28 cellular contexts compared by ENCODE assay signal in genomic region chr22:33909906-33910305, GRCh38. TPM values are rescaled to one million over a fixed set of nuclear protein-coding genes. Genes with fewer than 3 reads are reported as not detected.
DNase-seq lines count a peak whose midpoint lies in the region; ATAC-seq and TF ChIP-seq lines count a peak whose summit lies in the region.
"Had no signal": no experiment of that assay in that cellular context is flagged by ENCODE, and none has a peak within 500 bp of the region (broad histone marks: within the 10 kb centered on the region; RNA-seq: fewer than 3 reads in every experiment).

No MANE protein-coding gene starts in this region.

- H3K36me3 Mint-ChIP-seq in chondrocyte (ENCODE audit: low read depth) = peaks cover 6% of the 10 kb centered on the region
- H3K36me3 Mint-ChIP-seq: activated naive CD4-positive, alpha-beta T cell treated with anti-CD3 and anti-CD28 coated beads, Interleukin-2, amount 50 U/mL, for 24 hours; CD4-positive, alpha-beta memory T cell; naive thymus-derived CD4-positive, alpha-beta T cell; stimulated activated effector memory CD8-positive, alpha-beta T cell treated with anti-CD3 and anti-CD28 coated beads, Interleukin-12 subunit alpha, Interleukin-12 subunit beta, amount 100 ng/mL, for 72 hours had no signal

- DNase-seq in GM23248 (peak; percentile 68), chondrocyte (ENCODE audit: low spot score) (no peak), left ventricle myocardium superior (no peak), transverse colon (no peak), NCI-H510A treated with DMSO at 0.1 percent for 48 hours (lab: John Stamatoyannopoulos, UW) (no peak), BE2C (no peak)
- DNase-seq: activated CD8-positive, alpha-beta T cell treated with anti-CD3 and anti-CD28 coated beads for 36 hours; CD4-positive, alpha-beta memory T cell; DND-41; effector CD8-positive, alpha-beta T cell; foreskin fibroblast; KBM-7; lower lobe of right lung; naive thymus-derived CD4-positive, alpha-beta T cell; NCI-H1105 treated with DMSO at 0.1 percent for 48 hours; NCI-H1930; NCI-H69; SHP77 treated with DMSO at 0.1 percent for 48 hours; substantia nigra; upper lobe of right lung had no signal

- H3F3A ChIP-seq in GM23248 (ENCODE audit: insufficient read depth) = peaks cover 4% of the 10 kb centered on the region; the same call in 1 of the 2 replicates

- H3K27ac ChIP-seq in GM23248 (no peak overlapping the region), transverse colon (peak overlapping the region; percentile 67 to 81 (median 74))
- H3K27ac ChIP-seq: breast epithelium, lower lobe of right lung, upper lobe of right lung had no signal

- peaks cover 58% of the 10 kb centered on the region for H3K79me2 ChIP-seq in GM23248 (ENCODE audit: insufficient read depth)

- H3K4me1 Mint-ChIP-seq in chondrocyte (ENCODE audit: low read depth) = peaks cover 24% of the 10 kb centered on the region
- H3K4me1 Mint-ChIP-seq: activated naive CD4-positive, alpha-beta T cell treated with anti-CD3 and anti-CD28 coated beads, Interleukin-2, amount 50 U/mL, for 24 hours; CD4-positive, alpha-beta memory T cell; naive thymus-derived CD4-positive, alpha-beta T cell; stimulated activated effector memory CD8-positive, alpha-beta T cell treated with anti-CD3 and anti-CD28 coated beads, Interleukin-12 subunit alpha, Interleukin-12 subunit beta, amount 100 ng/mL, for 72 hours had no signal

- peak overlapping the region; percentile 75 for H3K27ac Mint-ChIP-seq in chondrocyte (ENCODE audit: unreplicated experiment)
- H3K27ac Mint-ChIP-seq: activated CD8-positive, alpha-beta T cell treated with anti-CD3 and anti-CD28 coated beads for 36 hours; activated naive CD4-positive, alpha-beta T cell treated with anti-CD3 and anti-CD28 coated beads, Interleukin-2, amount 50 U/mL, for 24 hours; activated T-helper 2 cell treated with anti-CD3 and anti-CD28 coated beads, Interferon-gamma antibody, Interleukin-2, Interleukin-4, amounts not matched to agents 10 μg/mL and 5 μg/mL and 100 μg/mL, durations not matched to agents 14 hours and 24 hours and 36 hours; CD4-positive, alpha-beta memory T cell; naive thymus-derived CD4-positive, alpha-beta T cell; stimulated activated effector memory CD8-positive, alpha-beta T cell treated with anti-CD3 and anti-CD28 coated beads, Interleukin-12 subunit alpha, Interleukin-12 subunit beta, amount 100 ng/mL, for 72 hours; T-helper 2 cell treated with Interferon-gamma antibody and Interleukin-4, amounts not matched to agents 5 μg/mL and 100 μg/mL, for 36 hours had no signal

- H4K20me1 ChIP-seq in GM23248 (ENCODE audit: insufficient read depth) = no peaks in the 10 kb centered on the region

- H3K27me3 Mint-ChIP-seq in chondrocyte (ENCODE audit: low read depth) = no peaks in the 10 kb centered on the region

- TF ChIP-seq POLR2A in transverse colon (IDR thresholded peaks at IDR 0.05) = no peak

- no peaks in the 10 kb centered on the region for H3K9me3 Mint-ChIP-seq in chondrocyte (ENCODE audit: low read depth)
- H3K9me3 Mint-ChIP-seq: activated naive CD4-positive, alpha-beta T cell treated with anti-CD3 and anti-CD28 coated beads, Interleukin-2, amount 50 U/mL, for 24 hours; T-helper 2 cell treated with Interferon-gamma antibody and Interleukin-4, amounts not matched to agents 5 μg/mL and 100 μg/mL, for 36 hours had no signal

- intact Hi-C loops in left ventricle myocardium superior (cut with micrococcal nuclease) (no loop called here), transverse colon (cut with DNase I; ENCODE audit: low total_unique reads) (no loop called here)

- H3K4me3 Mint-ChIP-seq in chondrocyte (ENCODE audit: unreplicated experiment) = no peak overlapping the region
- H3K4me3 Mint-ChIP-seq: activated CD8-positive, alpha-beta T cell treated with anti-CD3 and anti-CD28 coated beads for 36 hours; activated naive CD4-positive, alpha-beta T cell treated with anti-CD3 and anti-CD28 coated beads, Interleukin-2, amount 50 U/mL, for 24 hours; CD4-positive, alpha-beta memory T cell; naive thymus-derived CD4-positive, alpha-beta T cell; stimulated activated effector memory CD8-positive, alpha-beta T cell treated with anti-CD3 and anti-CD28 coated beads, Interleukin-12 subunit alpha, Interleukin-12 subunit beta, amount 100 ng/mL, for 72 hours; T-helper 2 cell treated with Interferon-gamma antibody and Interleukin-4, amounts not matched to agents 5 μg/mL and 100 μg/mL, for 36 hours had no signal

- H3K4me1 ChIP-seq in GM23248 (ENCODE audit: insufficient read depth) (peaks cover 18% of the 10 kb centered on the region), transverse colon (peaks cover 11 to 31% (median 13%) of the 10 kb centered on the region in 4 donors), BE2C (no peaks in the 10 kb centered on the region)
- H3K4me1 ChIP-seq: breast epithelium, lower lobe of right lung, upper lobe of right lung had no signal

- no peaks in the 10 kb centered on the region for H3K9me2 ChIP-seq in GM23248 (ENCODE audit: insufficient read depth)

- H3K4me3 ChIP-seq in GM23248 = no peak overlapping the region
- H3K4me3 ChIP-seq in transverse colon = no peak overlapping the region
- H3K4me3 ChIP-seq in BE2C (ENCODE audit: low read depth, low read length) = no peak overlapping the region
- H3K4me3 ChIP-seq: breast epithelium, lower lobe of right lung, upper lobe of right lung had no signal

- H3K9ac ChIP-seq in GM23248 = no peak overlapping the region

- TF ChIP-seq EP300 in transverse colon (IDR thresholded peaks at IDR 0.05; ENCODE audit: low read depth) = no peak

- TF ChIP-seq CTCF in chondrocyte (IDR thresholded peaks at IDR 0.05) = no peak
- no peak for TF ChIP-seq CTCF in transverse colon (IDR thresholded peaks at IDR 0.05)
- TF ChIP-seq CTCF in BE2C (IDR thresholded peaks at IDR 0.05; ENCODE audit: low read depth, low read length) = no peak

- H3K4me2 ChIP-seq in GM23248 (ENCODE audit: unreplicated experiment) = no peak overlapping the region

- H3K36me3 ChIP-seq in GM23248 (ENCODE audit: low read depth) = no peaks in the 10 kb centered on the region
- no peaks in the 10 kb centered on the region for H3K36me3 ChIP-seq in transverse colon
- no peaks in the 10 kb centered on the region for H3K36me3 ChIP-seq in BE2C
- H3K36me3 ChIP-seq: breast epithelium, lower lobe of right lung, upper lobe of right lung had no signal

- H2AFZ ChIP-seq in GM23248 = no peak overlapping the region

- WGBS in GM23248 (ENCODE audit: low coverage in 1 of 2, low lambda C conversion rate in 2 of 2, missing lambda C conversion rate in 2 of 2), 2 experiments = 40 to 44% methylated on average over 6 of the region's 6 CpGs
- WGBS in transverse colon (ENCODE audit: low coverage in 1 of 2), 2 donors = 83 to 86% methylated on average over 6 of the region's 6 CpGs

- H3K9me3 ChIP-seq in GM23248 (ENCODE audit: low read depth) (no peaks in the 10 kb centered on the region), transverse colon (no peaks in the 10 kb centered on the region), BE2C (no peaks in the 10 kb centered on the region)
- H3K9me3 ChIP-seq: breast epithelium, lower lobe of right lung, upper lobe of right lung had no signal

- in situ Hi-C loops in GM23248 (cut with MboI) (no loop called here), transverse colon (cut with MboI; ENCODE audit: low pct_ligation_motif_present in 1 of 4, low pct_unique_long_range_greater_than_20kb in 1 of 4, low sequenced_read_pairs in 3 of 4) (loop anchor here in 1 of 4 donors (25.0 kb wide), 1 partner anchor 598 kb away; no protein-coding TSS in a partner anchor)

- ATAC-seq in left ventricle myocardium superior = peak; percentile 14
- no peak for ATAC-seq in GM21528 (IDR thresholded peaks at IDR 0.05; ENCODE audit: low FRiP score, unreplicated experiment)
- ATAC-seq in HG02610 (IDR thresholded peaks at IDR 0.05; ENCODE audit: unreplicated experiment) = no peak
- ATAC-seq: activated CD8-positive, alpha-beta T cell treated with anti-CD3 and anti-CD28 coated beads for 36 hours; naive thymus-derived CD4-positive, alpha-beta T cell; Panc1; stimulated activated effector memory CD8-positive, alpha-beta T cell treated with anti-CD3 and anti-CD28 coated beads, Interleukin-12 subunit alpha, Interleukin-12 subunit beta, amount 100 ng/mL, for 72 hours had no signal

- H3K27me3 ChIP-seq in GM23248 (replicated peaks; ENCODE audit: insufficient read depth) (no peaks in the 10 kb centered on the region), transverse colon (no peaks in the 10 kb centered on the region), BE2C (no peaks in the 10 kb centered on the region)
- H3K27me3 ChIP-seq: breast epithelium, upper lobe of right lung had no signal

RNA-seq across cellular contexts. Expression of gene LARGE1, which starts 10.4 kb away (rescaled TPM):
- total RNA-seq in GM23248 (2014; rRNA removed; shearing (Covaris generic)) = 10.5 and 12.8 TPM in 2 replicates
- 1.5 and 1.6 TPM in 2 replicates for polyA plus RNA-seq in GM23248 (2016; fragmentation: Nextera tagmentation; extraction: Ambion mirVana)
- total RNA-seq in chondrocyte (21.3 to 24.8 TPM (median 22.6 TPM) in 3 replicates), left ventricle myocardium superior (147 TPM), transverse colon (100 to 1,000 TPM in 2 of 4 donors, 10 to 100 TPM in 2; 46.5 to 304 (median 80.5) TPM)
- polyA plus RNA-seq in BE2C (2012; ENCODE audit: insufficient read depth, insufficient read length, low read depth) = 0.32 TPM
- polyA plus RNA-seq: naive thymus-derived CD4-positive, alpha-beta T cell had no signal
